Comparison of ENCODE assay signal across 11 cellular contexts in genomic region chr22:20258584-20259335, GRCh38. TPM values are rescaled to one million over a fixed set of nuclear protein-coding genes. Genes with fewer than 3 reads are reported as not detected.
DNase-seq lines count a peak whose midpoint lies in the region; ATAC-seq and TF ChIP-seq lines count a peak whose summit lies in the region.
"Had no signal": no experiment of that assay in that cellular context is flagged by ENCODE, and none has a peak within 500 bp of the region (broad histone marks: within the 10 kb centered on the region; RNA-seq: fewer than 3 reads in every experiment).

No MANE protein-coding gene starts in this region.

- no peaks in the 10 kb centered on the region for H3K27me3 Mint-ChIP-seq in Caco-2 (ENCODE audit: insufficient read depth, unreplicated experiment)
- no peaks in the 10 kb centered on the region for H3K27me3 Mint-ChIP-seq in H9 (ENCODE audit: low read depth)
- H3K27me3 Mint-ChIP-seq in activated CD4-positive, alpha-beta memory T cell treated with anti-CD3 and anti-CD28 coated beads for 36 hours, result no peaks in the 10 kb centered on the region
- peaks cover 12% of the 10 kb centered on the region for H3K27me3 Mint-ChIP-seq in memory B cell
- H3K27me3 Mint-ChIP-seq: naive B cell had no signal

- no peak overlapping the region for H3K56ac ChIP-seq in H9 (ENCODE audit: insufficient read length, low read depth, low read length)

- DNase-seq in Caco-2, result no peak
- DNase-seq in H9, result no peak
- peak; percentile 45 for DNase-seq in activated CD4-positive, alpha-beta memory T cell treated with anti-CD3 and anti-CD28 coated beads for 36 hours
- no peak for DNase-seq in memory B cell (ENCODE audit: low spot score in 2 of 2)
- DNase-seq in aorta, result no peak
- DNase-seq in amniotic stem cell (lab: John Stamatoyannopoulos, UW), result no peak
- DNase-seq: body of pancreas, GOT3, naive B cell had no signal

- H3K4me3 Mint-ChIP-seq in Caco-2 (ENCODE audit: unreplicated experiment) (no peak overlapping the region), H9 (no peak overlapping the region), memory B cell (no peak overlapping the region)
- no peak overlapping the region for H3K4me3 Mint-ChIP-seq in activated CD4-positive, alpha-beta memory T cell treated with anti-CD3 and anti-CD28 coated beads for 36 hours
- H3K4me3 Mint-ChIP-seq: naive B cell had no signal

- H3K4me1 ChIP-seq in Caco-2 (no peaks in the 10 kb centered on the region), H9 (ENCODE audit: insufficient read depth, low read length) (no peaks in the 10 kb centered on the region; the same call in 1 of the 2 replicates), aorta (ENCODE audit: control insufficient read depth in 1 of 2, insufficient read depth in 2 of 2, low read length in 2 of 2) (no peaks in the 10 kb centered on the region)

- H2BK12ac ChIP-seq in H9 (ENCODE audit: insufficient read length, low read depth, low read length), result no peak overlapping the region

- H3K23ac ChIP-seq in H9 (ENCODE audit: insufficient read length, low read depth, low read length), result no peak overlapping the region

- POLR2A ChIA-PET in Caco-2 (lab: Charles Lee), result no interaction called here
- POLR2A ChIA-PET in activated CD4-positive, alpha-beta memory T cell treated with anti-CD3 and anti-CD28 coated beads for 36 hours (lab: Charles Lee), result no interaction called here

- H3K27ac ChIP-seq in H9 (ENCODE audit: insufficient read length, low read depth, low read length) (no peak overlapping the region), aorta (ENCODE audit: low read depth in 1 of 2, low read length in 2 of 2) (no peak overlapping the region)
- H3K27ac ChIP-seq: body of pancreas had no signal

- H3K9me3 Mint-ChIP-seq in Caco-2 (ENCODE audit: unreplicated experiment) (no peaks in the 10 kb centered on the region), H9 (no peaks in the 10 kb centered on the region), memory B cell (no peaks in the 10 kb centered on the region)
- no peaks in the 10 kb centered on the region for H3K9me3 Mint-ChIP-seq in activated CD4-positive, alpha-beta memory T cell treated with anti-CD3 and anti-CD28 coated beads for 36 hours
- H3K9me3 Mint-ChIP-seq: naive B cell had no signal

- no peak overlapping the region for H4K91ac ChIP-seq in H9 (ENCODE audit: insufficient read length, low read depth, low read length)

- no peak overlapping the region for H2AK5ac ChIP-seq in H9 (ENCODE audit: insufficient read length, low read length)

- no peak overlapping the region for H2BK120ac ChIP-seq in H9 (ENCODE audit: low read depth, low read length, poor library complexity, severe bottlenecking)

- CTCF ChIA-PET in Caco-2 (lab: Charles Lee), result no interaction called here
- CTCF ChIA-PET in activated CD4-positive, alpha-beta memory T cell treated with anti-CD3 and anti-CD28 coated beads for 36 hours (lab: Charles Lee), result interaction anchor here (0.8 to 2.4 kb wide), 7 partner anchors 12 to 102 kb away, joined by 3 to 11 read pairs (median 4); no protein-coding TSS in a partner anchor

- WGBS in H9 (ENCODE audit: extremely low coverage, insufficient read length, low lambda C conversion rate), result no CpG with 5 or more reads among the region's 18 CpGs
- WGBS in aorta, 2 donors, result 96 to 97% methylated on average over 18 of the region's 18 CpGs

- TF ChIP-seq CTCF in Caco-2 (IDR thresholded peaks at IDR 0.05; ENCODE audit: insufficient read depth in 1 of 2, low read depth in 1 of 2, low read length in 1 of 2, severe bottlenecking in 1 of 2, unreplicated experiment in 1 of 2) (peak; percentile 16 to 30), H9 (conservative IDR thresholded peaks at IDR 0.05) (peak; percentile 62)

- H3K27ac Mint-ChIP-seq in Caco-2 (ENCODE audit: unreplicated experiment) (no peak overlapping the region), H9 (no peak overlapping the region), memory B cell (no peak overlapping the region)
- no peak overlapping the region for H3K27ac Mint-ChIP-seq in activated CD4-positive, alpha-beta memory T cell treated with anti-CD3 and anti-CD28 coated beads for 36 hours

- no peak overlapping the region for H3T11ph ChIP-seq in H9 (ENCODE audit: low read length)

- H3K4me1 Mint-ChIP-seq in Caco-2 (ENCODE audit: low read depth, unreplicated experiment) (no peaks in the 10 kb centered on the region), H9 (peaks cover 0 to 8% of the 10 kb centered on the region in 2 experiments; a peak in 1 of 4 replicates), memory B cell (no peaks in the 10 kb centered on the region)
- peaks cover 5% of the 10 kb centered on the region for H3K4me1 Mint-ChIP-seq in activated CD4-positive, alpha-beta memory T cell treated with anti-CD3 and anti-CD28 coated beads for 36 hours (ENCODE audit: low read depth)
- H3K4me1 Mint-ChIP-seq: naive B cell had no signal

- BruUV-seq in Caco-2 (replicated peaks; lab: Mats Ljungman, UMichigan), result no TSS peak

- H3K36me3 ChIP-seq in Caco-2 (ENCODE audit: control insufficient read depth, insufficient read depth, low read length) (no peaks in the 10 kb centered on the region), aorta (ENCODE audit: control insufficient read depth in 1 of 2, insufficient read depth in 2 of 2, low read length in 1 of 2) (no peaks in the 10 kb centered on the region)

- H3K79me2 ChIP-seq in H9 (ENCODE audit: insufficient read depth, low read length), result no peaks in the 10 kb centered on the region; the same call in 1 of the 2 replicates

- H4K5ac ChIP-seq in H9 (ENCODE audit: insufficient read length, low read depth, low read length), result no peak overlapping the region

- no peak overlapping the region for H2BK5ac ChIP-seq in H9 (ENCODE audit: insufficient read length, low read length)

- H3K4me3 ChIP-seq in Caco-2 (ENCODE audit: low read depth, low read length) (no peak overlapping the region), aorta (ENCODE audit: low read length in 2 of 2) (no peak overlapping the region)
- H3K4me3 ChIP-seq: body of pancreas had no signal

- ATAC-seq in memory B cell (ENCODE audit: low read depth) (peak; percentile 27), HG02623 (IDR thresholded peaks at IDR 0.05; ENCODE audit: unreplicated experiment) (no peak), aorta (ENCODE audit: low FRiP score) (no peak), HG02870 (IDR thresholded peaks at IDR 0.05; ENCODE audit: unreplicated experiment) (no peak)
- ATAC-seq: body of pancreas had no signal

- no peaks in the 10 kb centered on the region for H3K9me3 ChIP-seq in Caco-2
- no peaks in the 10 kb centered on the region for H3K9me3 ChIP-seq in H9 (ENCODE audit: control insufficient read depth, low read depth, low read length)
- H3K9me3 ChIP-seq in aorta (ENCODE audit: control insufficient read depth, low read length), result no peaks in the 10 kb centered on the region
- H3K9me3 ChIP-seq: body of pancreas had no signal

- no peak overlapping the region for H3K14ac ChIP-seq in H9 (ENCODE audit: insufficient read depth, low read length)

- no peak overlapping the region for H2BK20ac ChIP-seq in H9 (ENCODE audit: low read depth, low read length, poor library complexity, severe bottlenecking)

- no peak overlapping the region for H2AFZ ChIP-seq in H9 (ENCODE audit: low read length)

- no peak overlapping the region for H2BK15ac ChIP-seq in H9 (ENCODE audit: low read depth, low read length)

- H4K20me1 ChIP-seq in H9 (ENCODE audit: control insufficient read depth, insufficient read depth, insufficient read length), result no peaks in the 10 kb centered on the region

- H3K23me2 ChIP-seq in H9 (ENCODE audit: insufficient read length, low read depth, low read length, poor library complexity, severe bottlenecking), result no peaks in the 10 kb centered on the region

- intact Hi-C loops in Caco-2 (cut with micrococcal nuclease; ENCODE audit: unreplicated experiment), result no loop called here
- intact Hi-C loops in activated CD4-positive, alpha-beta memory T cell treated with anti-CD3 and anti-CD28 coated beads for 36 hours (cut with micrococcal nuclease), result no loop called here
- intact Hi-C loops in aorta (cut with DNase I), result no loop called here

- H3K4me2 ChIP-seq in H9 (ENCODE audit: insufficient read depth, insufficient read length, low read length), result no peak overlapping the region

- no peaks in the 10 kb centered on the region for H3K27me3 ChIP-seq in Caco-2 (replicated peaks; ENCODE audit: control insufficient read depth, insufficient read depth, low read length)
- no peaks in the 10 kb centered on the region for H3K27me3 ChIP-seq in H9 (ENCODE audit: insufficient read depth, low read length)
- H3K27me3 ChIP-seq in aorta (ENCODE audit: control insufficient read depth in 1 of 2, insufficient read depth in 2 of 2, low read length in 1 of 2), result no peaks in the 10 kb centered on the region
- H3K27me3 ChIP-seq: body of pancreas had no signal

- no peak overlapping the region for H3K4ac ChIP-seq in H9 (ENCODE audit: low read depth, low read length)

- H3K36me3 Mint-ChIP-seq in Caco-2 (ENCODE audit: insufficient read depth, unreplicated experiment), result no peaks in the 10 kb centered on the region
- no peaks in the 10 kb centered on the region; a peak in 1 of 7 replicates for H3K36me3 Mint-ChIP-seq in H9 (ENCODE audit: insufficient read depth in 1 of 3, low read depth in 3 of 3)
- no peaks in the 10 kb centered on the region for H3K36me3 Mint-ChIP-seq in activated CD4-positive, alpha-beta memory T cell treated with anti-CD3 and anti-CD28 coated beads for 36 hours
- no peaks in the 10 kb centered on the region for H3K36me3 Mint-ChIP-seq in memory B cell
- H3K36me3 Mint-ChIP-seq: naive B cell had no signal

- H4K8ac ChIP-seq in H9 (replicated peaks; ENCODE audit: insufficient read length, low read depth, low read length), result no peak overlapping the region

- H3K18ac ChIP-seq in H9 (ENCODE audit: insufficient read length, low read depth, low read length), result no peak overlapping the region

- H3K9ac ChIP-seq in H9 (ENCODE audit: extremely low read depth, insufficient read length, low read length), result no peak overlapping the region

- no peaks in the 10 kb centered on the region for H3K79me1 ChIP-seq in H9 (ENCODE audit: insufficient read depth, low read depth, low read length, poor library complexity, severe bottlenecking)

RNA-seq across cellular contexts. Expression of gene RTN4R, which starts 9.4 kb away (rescaled TPM):
- total RNA-seq in Caco-2 (2022), result 10.7 and 11.1 TPM in 2 replicates
- total RNA-seq in H9 (2021), result 18.3 and 19.0 TPM in 2 replicates
- total RNA-seq in activated CD4-positive, alpha-beta memory T cell treated with anti-CD3 and anti-CD28 coated beads for 36 hours, result 1 to 10 TPM; 2.6 to 3.1 TPM
- total RNA-seq in aorta, result 1 to 10 TPM; 1.3 to 2.7 TPM
- polyA plus RNA-seq in aorta, result under 1 TPM; 0.05 to 0.75 TPM
